Comparison of ENCODE assay signal across 17 cellular contexts in the genomic region with DNA sequence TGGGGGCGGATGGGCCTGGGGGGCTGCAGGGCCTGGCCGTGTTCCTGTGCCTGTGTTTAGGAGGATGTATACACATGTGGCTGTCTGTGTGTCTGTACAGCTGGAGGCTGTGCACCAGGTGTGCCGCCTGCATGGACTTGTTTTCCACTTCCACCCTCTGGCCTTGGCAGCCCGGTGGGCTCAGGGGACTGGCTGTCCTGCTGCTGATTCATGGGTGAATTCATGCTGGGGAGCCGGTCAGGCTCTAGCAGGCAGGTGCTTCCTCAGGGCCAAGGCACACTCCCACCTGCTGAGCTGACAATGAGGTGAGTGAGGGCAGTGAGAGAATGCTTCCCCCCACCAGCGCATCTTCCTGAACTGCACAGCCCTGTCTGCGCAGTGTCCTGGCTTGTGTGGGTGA.
DNase-seq lines count a peak whose midpoint lies in the region; ATAC-seq, FAIRE-seq and TF ChIP-seq lines count a peak whose summit lies in the region.
"Had no signal": no experiment of that assay in that cellular context is flagged by ENCODE, and none has a peak within 500 bp of the region (broad histone marks: within the 10 kb centered on the region; RNA-seq: fewer than 3 reads in every experiment).

No MANE protein-coding gene starts in this region.

- H4K91ac ChIP-seq in trophoblast cell (ENCODE audit: low read depth, low read length) = no peak overlapping the region

- ATAC-seq in pancreas = no peak
- ATAC-seq: K562 had no signal

- no peak overlapping the region for H2AK5ac ChIP-seq in trophoblast cell (ENCODE audit: low read length)

- TF ChIP-seq EP300 in Ishikawa (IDR thresholded peaks at IDR 0.05; ENCODE audit: borderline replicate concordance) = peak; percentile 83

- H3K9ac ChIP-seq in trophoblast cell (ENCODE audit: low read length) = no peak overlapping the region

- no peak for FAIRE-seq in pancreas (lab: Jason Lieb, UNC)
- FAIRE-seq: H54, K562 had no signal

- H3K4me3 Mint-ChIP-seq in endothelial cell (ENCODE audit: unreplicated experiment) = no peak overlapping the region
- H3K4me3 Mint-ChIP-seq: B cell; CD4-positive, alpha-beta memory T cell had no signal

- H2BK120ac ChIP-seq in trophoblast cell (ENCODE audit: insufficient read depth, low read length, poor library complexity) = no peak overlapping the region

- H3K79me1 ChIP-seq in trophoblast cell (ENCODE audit: low read length) = peaks cover 34% of the 10 kb centered on the region

- H3K79me2 ChIP-seq in trophoblast cell (ENCODE audit: control insufficient read depth, insufficient read depth, low read length, poor library complexity) = no peaks in the 10 kb centered on the region

- no peak overlapping the region for H3K27ac Mint-ChIP-seq in endothelial cell (ENCODE audit: unreplicated experiment)
- H3K27ac Mint-ChIP-seq: B cell; CD4-positive, alpha-beta memory T cell had no signal

- H3K36me3 ChIP-seq in trophoblast cell (ENCODE audit: control insufficient read depth in 1 of 2, insufficient read depth in 2 of 2, low read length in 2 of 2) (no peaks in the 10 kb centered on the region), pancreas (no peaks in the 10 kb centered on the region)

- no peak overlapping the region for H3K23ac ChIP-seq in trophoblast cell (ENCODE audit: low read length)

- peaks cover 15% of the 10 kb centered on the region for H3K4me1 Mint-ChIP-seq in endothelial cell (ENCODE audit: unreplicated experiment)
- H3K4me1 Mint-ChIP-seq: B cell had no signal

- no peak overlapping the region for H3K4ac ChIP-seq in trophoblast cell (ENCODE audit: low read depth, low read length)

- H3K27me3 ChIP-seq in trophoblast cell (ENCODE audit: insufficient read depth, low read length) (no peaks in the 10 kb centered on the region), pancreas (no peaks in the 10 kb centered on the region)

- H4K12ac ChIP-seq in trophoblast cell (ENCODE audit: low read depth, low read length) = no peak overlapping the region

- no CpG with 5 or more reads among the region's 7 CpGs for whole genome bisulfite sequencing in trophoblast cell (ENCODE audit: extremely low coverage, insufficient coverage, insufficient read length)
- 86 to 87% methylated on average over 7 of the region's 7 CpGs for WGBS in pancreas, 2 donors

- DNase-seq in NCI-H1105 treated with DMSO at 0.1 percent for 48 hours (lab: John Stamatoyannopoulos, UW) (peak; percentile 11), NCI-H1105 (lab: John Stamatoyannopoulos, UW) (no peak), epithelial cell of esophagus (ENCODE audit: low read depth) (peak; percentile 85), trophoblast cell (no peak), pancreas (no peak), hypothalamus (lab: John Stamatoyannopoulos, UW) (no peak), endothelial cell (ENCODE audit: low spot score) (no peak)
- DNase-seq: CD4-positive, alpha-beta memory T cell; MV-4-11; NCI-H1436 treated with DMSO at 0.1 percent for 48 hours; NCI-H2227 treated with DMSO at 0.1 percent for 48 hours; NK-92 treated with Interleukin-12 subunit alpha and Interleukin-12 subunit beta, amount 100 ng/mL, for 24 hours had no signal

- intact Hi-C loops in pancreas (cut with DNase I) = loop anchor here in 1 of 3 donors (10.0 kb wide), 1 partner anchor 352 kb away; no protein-coding TSS in a partner anchor

- H3K27me3 Mint-ChIP-seq in endothelial cell (ENCODE audit: unreplicated experiment) = peaks cover 1% of the 10 kb centered on the region
- H3K27me3 Mint-ChIP-seq: B cell had no signal

- H3K9me3 Mint-ChIP-seq in endothelial cell (ENCODE audit: unreplicated experiment) = no peaks in the 10 kb centered on the region
- H3K9me3 Mint-ChIP-seq: CD4-positive, alpha-beta memory T cell had no signal

- H2AFZ ChIP-seq in trophoblast cell (ENCODE audit: insufficient read depth, low read length, poor library complexity) = no peak overlapping the region

- H3K27ac ChIP-seq in trophoblast cell (ENCODE audit: low read depth, low read length) (no peak overlapping the region), pancreas (no peak overlapping the region)
- H3K27ac ChIP-seq: 22Rv1 had no signal

- no peak overlapping the region for H3K4me3 ChIP-seq in epithelial cell of esophagus (ENCODE audit: low read length)
- no peak overlapping the region for H3K4me3 ChIP-seq in trophoblast cell (ENCODE audit: low read depth, low read length)
- H3K4me3 ChIP-seq in pancreas = no peak overlapping the region
- H3K4me3 ChIP-seq: K562 had no signal

- H3K9me3 ChIP-seq in trophoblast cell (ENCODE audit: insufficient read depth, low read depth, low read length) = peaks cover 3% of the 10 kb centered on the region
- no peaks in the 10 kb centered on the region for H3K9me3 ChIP-seq in pancreas

- H3K18ac ChIP-seq in trophoblast cell (ENCODE audit: low read length) = no peak overlapping the region

- no peak overlapping the region for H4K8ac ChIP-seq in trophoblast cell (ENCODE audit: low read depth, low read length)

- H3K4me1 ChIP-seq in trophoblast cell (ENCODE audit: control insufficient read depth in 1 of 2, insufficient read depth in 2 of 2, low read length in 2 of 2) (peaks cover 22 to 25% of the 10 kb centered on the region in 2 experiments), pancreas (peaks cover 0 to 3% (median 0%) of the 10 kb centered on the region in 3 donors)

- H3K4me2 ChIP-seq in trophoblast cell (ENCODE audit: low read length) = no peak overlapping the region

- peak overlapping the region; percentile 34 for H2BK12ac ChIP-seq in trophoblast cell (ENCODE audit: low read length)

- no peak overlapping the region for H3K14ac ChIP-seq in trophoblast cell (ENCODE audit: low read length)

- H2BK5ac ChIP-seq in trophoblast cell (ENCODE audit: low read depth, low read length, poor library complexity) = no peak overlapping the region

- no peak for TF ChIP-seq CTCF in epithelial cell of esophagus (IDR thresholded peaks at IDR 0.05; ENCODE audit: insufficient read depth, low read depth, low read length, missing control alignments)
- TF ChIP-seq CTCF in pancreas (IDR thresholded peaks at IDR 0.05) = no peak
- no peak for TF ChIP-seq CTCF in endothelial cell (IDR thresholded peaks at IDR 0.05; ENCODE audit: unreplicated experiment)

- H3K36me3 Mint-ChIP-seq in endothelial cell (ENCODE audit: low read depth, unreplicated experiment) = no peaks in the 10 kb centered on the region
- H3K36me3 Mint-ChIP-seq: CD4-positive, alpha-beta memory T cell had no signal

- TF ChIP-seq RAD21 in Ishikawa (IDR thresholded peaks at IDR 0.05; ENCODE audit: low read depth) = no peak

TF ChIP-seq in Ishikawa, 13 proteins besides CTCF, POLR2A, EP300 and RAD21:
- TF ChIP-seq NFIC (IDR thresholded peaks at IDR 0.05) = peak; percentile 70
- TF ChIP-seq TEAD4 (IDR thresholded peaks at IDR 0.05) = peak; percentile 46; the same call in 1 of the 2 replicates
- peak; percentile 79; the same call in 1 of the 2 replicates for TF ChIP-seq TCF12 (IDR thresholded peaks at IDR 0.05; ENCODE audit: low read depth)
- TF ChIP-seq ZBTB7A (IDR thresholded peaks at IDR 0.05; ENCODE audit: low read depth) = no peak

Comparison
In these comparisons a context has a peak if more than half of its experiments do, and no peak if none do; other contexts are left out.
1. DNase-seq: peak in NCI-H1105 treated with DMSO at 0.1 percent for 48 hours (single experiment) and epithelial cell of esophagus (single experiment); none in NCI-H1105 (single experiment), trophoblast cell (0 of 2), pancreas (0 of 6), hypothalamus (0 of 51) and endothelial cell (single experiment).